ENCODE assay signal across 37 cellular contexts in genomic region chr17:80195141-80195540, GRCh38. TPM values are rescaled to one million over a fixed set of nuclear protein-coding genes. Genes with fewer than 3 reads are reported as not detected.
"Had no signal": no experiment of that assay in that cellular context is flagged by ENCODE, and none has a peak within 500 bp of the region (broad histone marks: within the 10 kb centered on the region; RNA-seq: fewer than 3 reads in every experiment).

No MANE protein-coding gene starts in this region.

- H3K4me3 ChIP-seq: adrenal gland, body of pancreas, esophagus muscularis mucosa, gastrocnemius medialis had no signal

- H3K4me1 ChIP-seq: adrenal gland, gastrocnemius medialis had no signal

- H3K9me3 ChIP-seq: adrenal gland, body of pancreas, esophagus muscularis mucosa, gastrocnemius medialis had no signal

- H3K27me3 ChIP-seq: adrenal gland, body of pancreas had no signal

- DNase-seq: activated B cell treated with CpG ODN at 0.5 μM for 24 hours; activated CD4-positive, alpha-beta memory T cell treated with anti-CD3 and anti-CD28 coated beads for 36 hours; activated CD4-positive, alpha-beta T cell treated with anti-CD3 and anti-CD28 coated beads for 36 hours; activated CD4-positive, alpha-beta T cell treated with anti-CD3 and anti-CD28 coated beads, Interleukin-2, amount 10 ng/mL, durations not matched to agents 24 days and 14 days; activated CD8-positive, alpha-beta memory T cell treated with anti-CD3 and anti-CD28 coated beads, Interleukin-2, amount 10 ng/mL, durations not matched to agents 7 days and 5 days; activated CD8-positive, alpha-beta memory T cell treated with anti-CD3 and anti-CD28 coated beads, Interleukin-2, amount 50 U/mL, for 4 hours; activated CD8-positive, alpha-beta T cell treated with anti-CD3 and anti-CD28 coated beads, Interleukin-2, amount 10 ng/mL, durations not matched to agents 7 days and 5 days; activated effector memory CD4-positive, alpha-beta T cell treated with anti-CD3 and anti-CD28 coated beads, Interleukin-2, amount 50 U/mL, for 16 hours; activated naive CD4-positive, alpha-beta T cell treated with anti-CD3 and anti-CD28 coated beads for 36 hours; activated naive CD8-positive, alpha-beta T cell treated with anti-CD3 and anti-CD28 coated beads for 36 hours; activated naive CD8-positive, alpha-beta T cell treated with anti-CD3 and anti-CD28 coated beads, Interleukin-2, amount 50 U/mL, for 24 hours; activated T-cell treated with anti-CD3 and anti-CD28 coated beads, Interleukin-2, amount 50 U/mL, for 1 hour; activated T-cell treated with anti-CD3 and anti-CD28 coated beads, Interleukin-2, amount 50 U/mL, for 48 hours; amygdala; aorta; body of pancreas; caudate nucleus; cortex of kidney; dermis blood vessel endothelial cell; effector CD4-positive, alpha-beta T cell; erythroblast; foreskin keratinocyte; gastrocnemius medialis; glutamatergic neuron; T-helper 17 cell; T1000; WERI-Rb-1 had no signal

- H3K4me3 Mint-ChIP-seq: activated B cell treated with CpG ODN at 0.5 μM for 24 hours; activated CD4-positive, alpha-beta memory T cell treated with anti-CD3 and anti-CD28 coated beads for 36 hours; activated CD4-positive, alpha-beta T cell treated with anti-CD3 and anti-CD28 coated beads for 36 hours; activated CD4-positive, alpha-beta T cell treated with anti-CD3 and anti-CD28 coated beads, Interleukin-2, amount 10 ng/mL, durations not matched to agents 24 days and 14 days; activated CD8-positive, alpha-beta memory T cell treated with anti-CD3 and anti-CD28 coated beads, Interleukin-2, amount 10 ng/mL, durations not matched to agents 7 days and 5 days; activated CD8-positive, alpha-beta T cell treated with anti-CD3 and anti-CD28 coated beads, Interleukin-2, amount 10 ng/mL, durations not matched to agents 7 days and 5 days; activated naive CD4-positive, alpha-beta T cell treated with anti-CD3 and anti-CD28 coated beads for 36 hours; activated naive CD4-positive, alpha-beta T cell treated with anti-CD3 and anti-CD28 coated beads, Interleukin-2, amount 50 U/mL, for 24 hours; activated naive CD8-positive, alpha-beta T cell treated with anti-CD3 and anti-CD28 coated beads for 36 hours; activated naive CD8-positive, alpha-beta T cell treated with anti-CD3 and anti-CD28 coated beads, Interleukin-2, amount 50 U/mL, for 24 hours; activated T-helper 1 cell treated with anti-CD3 and anti-CD28 coated beads, Interleukin-12 subunit alpha, Interleukin-12 subunit beta, Interleukin-2, Interleukin-4 antibody, amounts not matched to agents 30 ng/mL and 10 ng/mL and 1 ng/mL, durations not matched to agents 14 hours and 24 hours and 36 hours; effector memory CD8-positive, alpha-beta T cell; T-helper 17 cell; T-helper 2 cell treated with Interferon-gamma antibody and Interleukin-4, amounts not matched to agents 5 μg/mL and 100 μg/mL, for 36 hours had no signal

- ATAC-seq: activated CD4-positive, CD25-positive, alpha-beta regulatory T cell treated with anti-CD3 and anti-CD28 coated beads, Interleukin-2, amount 50 U/mL, for 24 hours; activated CD8-positive, alpha-beta T cell treated with anti-CD3 and anti-CD28 coated beads, Interleukin-2, amount 10 ng/mL, durations not matched to agents 7 days and 5 days; activated naive CD8-positive, alpha-beta T cell treated with anti-CD3 and anti-CD28 coated beads, Interleukin-2, amount 50 U/mL, for 24 hours; body of pancreas; foreskin keratinocyte; gastrocnemius medialis had no signal

- FAIRE-seq: colon had no signal

- H3K9me3 Mint-ChIP-seq: activated B cell treated with CpG ODN at 0.5 μM for 24 hours; activated CD4-positive, alpha-beta memory T cell treated with anti-CD3 and anti-CD28 coated beads for 36 hours; activated naive CD4-positive, alpha-beta T cell treated with anti-CD3 and anti-CD28 coated beads for 36 hours; activated naive CD4-positive, alpha-beta T cell treated with anti-CD3 and anti-CD28 coated beads, Interleukin-2, amount 50 U/mL, for 24 hours; activated naive CD8-positive, alpha-beta T cell treated with anti-CD3 and anti-CD28 coated beads for 36 hours; activated naive CD8-positive, alpha-beta T cell treated with anti-CD3 and anti-CD28 coated beads, Interleukin-2, amount 50 U/mL, for 24 hours; effector memory CD8-positive, alpha-beta T cell; T-helper 2 cell treated with Interferon-gamma antibody and Interleukin-4, amounts not matched to agents 5 μg/mL and 100 μg/mL, for 36 hours had no signal

- H3K27ac ChIP-seq: body of pancreas, esophagus muscularis mucosa, foreskin keratinocyte, gastrocnemius medialis, WERI-Rb-1 had no signal

- H3K36me3 Mint-ChIP-seq: activated CD4-positive, alpha-beta memory T cell treated with anti-CD3 and anti-CD28 coated beads for 36 hours; activated CD8-positive, alpha-beta memory T cell treated with anti-CD3 and anti-CD28 coated beads, Interleukin-2, amount 10 ng/mL, durations not matched to agents 7 days and 5 days; activated naive CD4-positive, alpha-beta T cell treated with anti-CD3 and anti-CD28 coated beads, Interleukin-2, amount 50 U/mL, for 24 hours; activated naive CD8-positive, alpha-beta T cell treated with anti-CD3 and anti-CD28 coated beads for 36 hours had no signal

- H3K27ac Mint-ChIP-seq: activated B cell treated with CpG ODN at 0.5 μM for 24 hours; activated CD4-positive, alpha-beta memory T cell treated with anti-CD3 and anti-CD28 coated beads for 36 hours; activated CD4-positive, alpha-beta T cell treated with anti-CD3 and anti-CD28 coated beads for 36 hours; activated CD4-positive, alpha-beta T cell treated with anti-CD3 and anti-CD28 coated beads, Interleukin-2, amount 10 ng/mL, durations not matched to agents 24 days and 14 days; activated CD8-positive, alpha-beta memory T cell treated with anti-CD3 and anti-CD28 coated beads, Interleukin-2, amount 10 ng/mL, durations not matched to agents 7 days and 5 days; activated CD8-positive, alpha-beta T cell treated with anti-CD3 and anti-CD28 coated beads, Interleukin-2, amount 10 ng/mL, durations not matched to agents 7 days and 5 days; activated naive CD4-positive, alpha-beta T cell treated with anti-CD3 and anti-CD28 coated beads for 36 hours; activated naive CD4-positive, alpha-beta T cell treated with anti-CD3 and anti-CD28 coated beads, Interleukin-2, amount 50 U/mL, for 24 hours; activated naive CD8-positive, alpha-beta T cell treated with anti-CD3 and anti-CD28 coated beads for 36 hours; activated naive CD8-positive, alpha-beta T cell treated with anti-CD3 and anti-CD28 coated beads, Interleukin-2, amount 50 U/mL, for 24 hours; activated T-helper 1 cell treated with anti-CD3 and anti-CD28 coated beads, Interleukin-12 subunit alpha, Interleukin-12 subunit beta, Interleukin-2, Interleukin-4 antibody, amounts not matched to agents 30 ng/mL and 10 ng/mL and 1 ng/mL, durations not matched to agents 14 hours and 24 hours and 36 hours; activated T-helper 2 cell treated with anti-CD3 and anti-CD28 coated beads, Interferon-gamma antibody, Interleukin-2, Interleukin-4, amounts not matched to agents 10 μg/mL and 5 μg/mL and 100 μg/mL, durations not matched to agents 14 hours and 24 hours and 36 hours; T-helper 17 cell; T-helper 2 cell treated with Interferon-gamma antibody and Interleukin-4, amounts not matched to agents 5 μg/mL and 100 μg/mL, for 36 hours had no signal

- H3K4me1 Mint-ChIP-seq: activated B cell treated with CpG ODN at 0.5 μM for 24 hours; activated CD4-positive, alpha-beta T cell treated with anti-CD3 and anti-CD28 coated beads for 36 hours; activated CD4-positive, alpha-beta T cell treated with anti-CD3 and anti-CD28 coated beads, Interleukin-2, amount 10 ng/mL, durations not matched to agents 24 days and 14 days; activated CD8-positive, alpha-beta memory T cell treated with anti-CD3 and anti-CD28 coated beads, Interleukin-2, amount 10 ng/mL, durations not matched to agents 7 days and 5 days; activated naive CD4-positive, alpha-beta T cell treated with anti-CD3 and anti-CD28 coated beads, Interleukin-2, amount 50 U/mL, for 24 hours; activated naive CD8-positive, alpha-beta T cell treated with anti-CD3 and anti-CD28 coated beads for 36 hours; activated naive CD8-positive, alpha-beta T cell treated with anti-CD3 and anti-CD28 coated beads, Interleukin-2, amount 50 U/mL, for 24 hours had no signal

- H3K36me3 ChIP-seq: adrenal gland, esophagus muscularis mucosa, gastrocnemius medialis, WERI-Rb-1 had no signal

RNA-seq across cellular contexts. Expression of gene CARD14, which starts 25.3 kb away (rescaled TPM):
- total RNA-seq: activated B cell treated with CpG ODN at 0.5 μM for 24 hours; activated CD4-positive, alpha-beta memory T cell treated with anti-CD3 and anti-CD28 coated beads for 36 hours; activated CD4-positive, alpha-beta T cell treated with anti-CD3 and anti-CD28 coated beads for 36 hours; activated CD4-positive, alpha-beta T cell treated with anti-CD3 and anti-CD28 coated beads, Interleukin-2, amount 10 ng/mL, durations not matched to agents 24 days and 14 days; activated CD8-positive, alpha-beta memory T cell treated with anti-CD3 and anti-CD28 coated beads for 36 hours; activated CD8-positive, alpha-beta memory T cell treated with anti-CD3 and anti-CD28 coated beads, Interleukin-2, amount 10 ng/mL, durations not matched to agents 7 days and 5 days; activated CD8-positive, alpha-beta T cell treated with anti-CD3 and anti-CD28 coated beads, Interleukin-2, amount 10 ng/mL, durations not matched to agents 7 days and 5 days; activated naive CD4-positive, alpha-beta T cell treated with anti-CD3 and anti-CD28 coated beads for 36 hours; activated naive CD8-positive, alpha-beta T cell treated with anti-CD3 and anti-CD28 coated beads for 36 hours; activated T-helper 1 cell treated with anti-CD3 and anti-CD28 coated beads, Interleukin-12 subunit alpha, Interleukin-12 subunit beta, Interleukin-2, Interleukin-4 antibody, amounts not matched to agents 30 ng/mL and 10 ng/mL and 1 ng/mL, durations not matched to agents 14 hours and 24 hours and 36 hours; activated T-helper 2 cell treated with anti-CD3 and anti-CD28 coated beads, Interferon-gamma antibody, Interleukin-2, Interleukin-4, amounts not matched to agents 10 μg/mL and 5 μg/mL and 100 μg/mL, durations not matched to agents 14 hours and 24 hours and 36 hours; body of pancreas; gastrocnemius medialis; T-helper 17 cell had no signal
